In the genomic region with DNA sequence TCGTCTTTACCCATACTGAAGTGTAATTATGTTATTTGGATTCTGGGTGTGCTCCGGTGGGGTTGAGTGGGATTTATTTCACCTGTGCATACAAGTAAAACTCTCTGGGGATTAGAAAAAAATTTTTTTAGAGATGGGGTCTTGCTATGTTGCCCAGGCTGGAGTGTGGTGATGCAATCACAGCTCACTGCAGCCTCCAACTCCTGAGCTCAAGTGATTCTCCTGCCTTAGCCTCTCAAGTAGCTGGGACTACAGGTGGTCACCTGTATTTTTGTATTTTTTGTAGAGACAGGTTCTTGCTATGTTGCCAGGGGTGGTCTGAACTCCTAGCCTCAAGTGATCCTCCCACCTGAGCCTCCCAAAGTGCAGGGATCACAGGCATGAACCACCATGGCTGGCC, we compare ENCODE assay signal across 11 cellular contexts. TPM values are rescaled to one million over a fixed set of nuclear protein-coding genes. Genes with fewer than 3 reads are reported as not detected.
"Had no signal": no experiment of that assay in that cellular context is flagged by ENCODE, and none has a peak within 500 bp of the region (broad histone marks: within the 10 kb centered on the region; RNA-seq: fewer than 3 reads in every experiment).

No MANE protein-coding gene starts in this region.

RNA-seq across cellular contexts. Expression of gene OCM, which starts 9.6 kb away (rescaled TPM):
- total RNA-seq: activated CD4-positive, alpha-beta T cell treated with anti-CD3 and anti-CD28 coated beads for 36 hours; activated CD8-positive, alpha-beta memory T cell treated with anti-CD3 and anti-CD28 coated beads, Interleukin-2, amount 10 ng/mL, durations not matched to agents 7 days and 5 days; activated CD8-positive, alpha-beta T cell treated with anti-CD3 and anti-CD28 coated beads, Interleukin-2, amount 10 ng/mL, durations not matched to agents 7 days and 5 days; activated T-helper 2 cell treated with anti-CD3 and anti-CD28 coated beads, Interferon-gamma antibody, Interleukin-2, Interleukin-4, amounts not matched to agents 10 μg/mL and 5 μg/mL and 100 μg/mL, durations not matched to agents 14 hours and 24 hours and 36 hours; ascending aorta; bronchial epithelial cell; cardiac muscle cell; chondrocyte; T-helper 2 cell treated with Interferon-gamma antibody and Interleukin-4, amounts not matched to agents 100 ng/mL and 5 ng/mL, for 36 hours; WTC11 had no signal
- polyA plus RNA-seq: adipose tissue had no signal
